Comparison of ENCODE assay signal across 21 cellular contexts in genomic region chr4:41400296-41400695, GRCh38.
"Had no signal": no experiment of that assay in that cellular context is flagged by ENCODE, and none has a peak within 500 bp of the region (broad histone marks: within the 10 kb centered on the region; RNA-seq: fewer than 3 reads in every experiment).

No MANE protein-coding gene starts in this region.

- H3K27me3 Mint-ChIP-seq: activated CD8-positive, alpha-beta T cell treated with anti-CD3 and anti-CD28 coated beads for 36 hours; activated naive CD8-positive, alpha-beta T cell treated with anti-CD3 and anti-CD28 coated beads, Interleukin-2, amount 10 ng/mL, durations not matched to agents 7 days and 5 days; central memory CD8-positive, alpha-beta T cell had no signal

- H3K27me3 ChIP-seq: right lobe of liver, stomach, upper lobe of right lung had no signal

- H3K9me3 ChIP-seq: mucosa of descending colon, prostate gland, right lobe of liver, stomach, upper lobe of right lung had no signal

- DNase-seq: activated CD4-positive, alpha-beta T cell treated with anti-CD3 and anti-CD28 coated beads for 48 hours; activated CD4-positive, CD25-positive, alpha-beta regulatory T cell; activated CD8-positive, alpha-beta T cell treated with anti-CD3 and anti-CD28 coated beads for 36 hours; activated naive CD4-positive, alpha-beta T cell treated with Interleukin-2 at 50 U/mL for 16 hours; activated naive CD8-positive, alpha-beta T cell treated with anti-CD3 and anti-CD28 coated beads, Interleukin-2, amount 10 ng/mL, durations not matched to agents 7 days and 5 days; activated T-cell treated with anti-CD3 and anti-CD28 coated beads, Interleukin-2, amount 50 U/mL, for 1 hour; cortex of kidney; effector CD4-positive, alpha-beta T cell; left cardiac atrium; mesenchymal stem cell; mucosa of descending colon; naive thymus-derived CD4-positive, alpha-beta T cell; right lobe of liver; stimulated activated CD4-positive, alpha-beta T cell treated with anti-CD3 and anti-CD28 coated beads, Interleukin-4, amount 100 ng/mL, for 24 hours; stomach; upper lobe of right lung had no signal

- H3K4me3 Mint-ChIP-seq: activated CD8-positive, alpha-beta T cell treated with anti-CD3 and anti-CD28 coated beads for 36 hours; activated naive CD8-positive, alpha-beta T cell treated with anti-CD3 and anti-CD28 coated beads, Interleukin-2, amount 10 ng/mL, durations not matched to agents 7 days and 5 days; central memory CD8-positive, alpha-beta T cell; naive thymus-derived CD4-positive, alpha-beta T cell; stimulated activated effector memory CD8-positive, alpha-beta T cell treated with anti-CD3 and anti-CD28 coated beads, Interleukin-12 subunit alpha, Interleukin-12 subunit beta, amount 100 ng/mL, for 72 hours; T-helper 2 cell treated with Interferon-gamma antibody and Interleukin-4, amounts not matched to agents 5 μg/mL and 100 μg/mL, for 36 hours had no signal

- H3K4me1 ChIP-seq: prostate gland, stomach had no signal

- ATAC-seq: activated CD8-positive, alpha-beta T cell treated with anti-CD3 and anti-CD28 coated beads for 36 hours; left cardiac atrium; mucosa of descending colon; naive thymus-derived CD4-positive, alpha-beta T cell; right lobe of liver; stimulated activated effector memory CD8-positive, alpha-beta T cell treated with anti-CD3 and anti-CD28 coated beads, Interleukin-12 subunit alpha, Interleukin-12 subunit beta, amount 100 ng/mL, for 72 hours; upper lobe of right lung had no signal

- H3K27ac Mint-ChIP-seq: activated CD8-positive, alpha-beta T cell treated with anti-CD3 and anti-CD28 coated beads for 36 hours; activated naive CD8-positive, alpha-beta T cell treated with anti-CD3 and anti-CD28 coated beads, Interleukin-2, amount 10 ng/mL, durations not matched to agents 7 days and 5 days; activated T-helper 2 cell treated with anti-CD3 and anti-CD28 coated beads, Interferon-gamma antibody, Interleukin-2, Interleukin-4, amounts not matched to agents 10 μg/mL and 5 μg/mL and 100 μg/mL, durations not matched to agents 14 hours and 24 hours and 36 hours; naive thymus-derived CD4-positive, alpha-beta T cell; stimulated activated effector memory CD8-positive, alpha-beta T cell treated with anti-CD3 and anti-CD28 coated beads, Interleukin-12 subunit alpha, Interleukin-12 subunit beta, amount 100 ng/mL, for 72 hours; T-helper 2 cell treated with Interferon-gamma antibody and Interleukin-4, amounts not matched to agents 5 μg/mL and 100 μg/mL, for 36 hours had no signal

- H3K9me3 Mint-ChIP-seq: activated naive CD8-positive, alpha-beta T cell treated with anti-CD3 and anti-CD28 coated beads, Interleukin-2, amount 10 ng/mL, durations not matched to agents 7 days and 5 days; activated T-helper 2 cell treated with anti-CD3 and anti-CD28 coated beads, Interferon-gamma antibody, Interleukin-2, Interleukin-4, amounts not matched to agents 10 μg/mL and 5 μg/mL and 100 μg/mL, durations not matched to agents 14 hours and 24 hours and 36 hours; central memory CD8-positive, alpha-beta T cell; stimulated activated effector memory CD8-positive, alpha-beta T cell treated with anti-CD3 and anti-CD28 coated beads, Interleukin-12 subunit alpha, Interleukin-12 subunit beta, amount 100 ng/mL, for 72 hours; T-helper 2 cell treated with Interferon-gamma antibody and Interleukin-4, amounts not matched to agents 5 μg/mL and 100 μg/mL, for 36 hours had no signal

- H3K36me3 ChIP-seq: prostate gland, right lobe of liver, stomach, upper lobe of right lung had no signal

- H3K27ac ChIP-seq: prostate gland, right lobe of liver, stomach, upper lobe of right lung had no signal

- H3K36me3 Mint-ChIP-seq: activated naive CD8-positive, alpha-beta T cell treated with anti-CD3 and anti-CD28 coated beads, Interleukin-2, amount 10 ng/mL, durations not matched to agents 7 days and 5 days; naive thymus-derived CD4-positive, alpha-beta T cell; stimulated activated effector memory CD8-positive, alpha-beta T cell treated with anti-CD3 and anti-CD28 coated beads, Interleukin-12 subunit alpha, Interleukin-12 subunit beta, amount 100 ng/mL, for 72 hours had no signal

- H3K4me3 ChIP-seq: mucosa of descending colon, prostate gland, right lobe of liver, stomach, upper lobe of right lung had no signal

- H3K4me1 Mint-ChIP-seq: activated naive CD8-positive, alpha-beta T cell treated with anti-CD3 and anti-CD28 coated beads, Interleukin-2, amount 10 ng/mL, durations not matched to agents 7 days and 5 days; central memory CD8-positive, alpha-beta T cell; naive thymus-derived CD4-positive, alpha-beta T cell; stimulated activated effector memory CD8-positive, alpha-beta T cell treated with anti-CD3 and anti-CD28 coated beads, Interleukin-12 subunit alpha, Interleukin-12 subunit beta, amount 100 ng/mL, for 72 hours had no signal
